Comparison of ENCODE assay signal across 24 cellular contexts in genomic region chr20:48124181-48124782, GRCh38.
A peak's percentile ranks its signal among the peaks of the same experiment; 100 is the strongest.
DNase-seq lines count a peak whose midpoint lies in the region; ATAC-seq, FAIRE-seq and TF ChIP-seq lines count a peak whose summit lies in the region.
"Had no signal": no experiment of that assay in that cellular context is flagged by ENCODE, and none has a peak within 500 bp of the region (broad histone marks: within the 10 kb centered on the region; RNA-seq: fewer than 3 reads in every experiment).

No MANE protein-coding gene starts in this region.

- H3K14ac ChIP-seq in neuronal stem cell (ENCODE audit: low read length): no peak overlapping the region

- no peak overlapping the region for H3K9ac ChIP-seq in neuronal stem cell (ENCODE audit: low read depth, low read length, poor library complexity)
- H3K9ac ChIP-seq: BLaER1 treated with 17β-estradiol and CSF1 and Interleukin-3, amounts not matched to agents 10 nM and 100 nM; GM23248 had no signal

- peak overlapping the region; percentile 81 for H2BK15ac ChIP-seq in neuronal stem cell (ENCODE audit: low read length)

- no peak overlapping the region for H4K8ac ChIP-seq in neuronal stem cell (ENCODE audit: low read depth, low read length)

- peak; percentile 34 for DNase-seq in activated effector memory CD4-positive, alpha-beta T cell treated with anti-CD3 and anti-CD28 coated beads, Interleukin-2, amount 50 U/mL, for 16 hours
- no peak for DNase-seq in activated effector memory CD4-positive, alpha-beta T cell treated with Interleukin-2 at 50 U/mL for 16 hours
- no peak for DNase-seq in HTR-8/SVneo (ENCODE audit: insufficient read length, low spot score)
- no peak for DNase-seq in neuronal stem cell (ENCODE audit: low spot score)
- no peak for DNase-seq in GM12891 (ENCODE audit: insufficient read length, low spot score)
- DNase-seq in NCI-H1048 (lab: John Stamatoyannopoulos, UW): no peak
- DNase-seq: ACHN; AML-193; BE2C; CD4-positive, alpha-beta T cell; CD8-positive, alpha-beta memory T cell; DMS 273 treated with DMSO at 0.1 percent for 48 hours; DMS79; GF-D8; GM23248; H7; HCEC 1CT had no signal

- no peak overlapping the region for H2BK5ac ChIP-seq in neuronal stem cell (ENCODE audit: low read length)

- H3K27me3 ChIP-seq in neuronal stem cell (ENCODE audit: control insufficient read depth in 3 of 3, insufficient read depth in 3 of 3, low read depth in 1 of 3, low read length in 3 of 3): no peaks in the 10 kb centered on the region
- H3K27me3 ChIP-seq: BE2C; BLaER1 treated with 17β-estradiol and CSF1 and Interleukin-3, amounts not matched to agents 10 nM and 100 nM had no signal

- no peak overlapping the region for H2AFZ ChIP-seq in neuronal stem cell (ENCODE audit: low read length)
- H2AFZ ChIP-seq: GM23248 had no signal

- no peak for TF ChIP-seq POLR2A in GM12891 (IDR thresholded peaks at IDR 0.05; ENCODE audit: low read depth, low read length)

- no peak overlapping the region for H3K4me3 ChIP-seq in neuronal stem cell (ENCODE audit: low read length in 2 of 2)
- H3K4me3 ChIP-seq: BLaER1 treated with 17β-estradiol and CSF1 and Interleukin-3, amounts not matched to agents 10 nM and 100 nM; GM23248 had no signal

- peak overlapping the region; percentile 36 for H2AK5ac ChIP-seq in neuronal stem cell (ENCODE audit: low read depth, low read length)

- H4K91ac ChIP-seq in neuronal stem cell (ENCODE audit: low read depth, low read length, poor library complexity): peak overlapping the region; percentile 12

- H3K4me1 ChIP-seq in neuronal stem cell (ENCODE audit: control insufficient read depth in 2 of 2, insufficient read depth in 1 of 2, low read depth in 1 of 2, low read length in 2 of 2): peaks cover 6 to 10% of the 10 kb centered on the region in 2 donors
- H3K4me1 ChIP-seq: BE2C had no signal

- H3K79me1 ChIP-seq in neuronal stem cell (ENCODE audit: low read depth, low read length): no peaks in the 10 kb centered on the region

- peak overlapping the region; percentile 48 for H3K18ac ChIP-seq in neuronal stem cell (ENCODE audit: low read length)

- no peak overlapping the region for H2BK12ac ChIP-seq in neuronal stem cell (ENCODE audit: low read length)

- ATAC-seq in GM21381 (IDR thresholded peaks at IDR 0.05; ENCODE audit: unreplicated experiment): no peak

- peaks cover 1 to 4% of the 10 kb centered on the region in 2 donors for H3K9me3 ChIP-seq in neuronal stem cell (replicated peaks in 1 of 2; ENCODE audit: control insufficient read depth in 2 of 2, insufficient read depth in 1 of 2, low read depth in 1 of 2, low read length in 2 of 2)
- H3K9me3 ChIP-seq: BE2C; BLaER1 treated with 17β-estradiol and CSF1 and Interleukin-3, amounts not matched to agents 10 nM and 100 nM had no signal

- no peak overlapping the region for H3K4me2 ChIP-seq in neuronal stem cell (ENCODE audit: insufficient read depth, low read length, poor library complexity, severe bottlenecking)
- H3K4me2 ChIP-seq: BLaER1 treated with 17β-estradiol and CSF1 and Interleukin-3, amounts not matched to agents 10 nM and 100 nM had no signal

- H3K23ac ChIP-seq in neuronal stem cell (ENCODE audit: low read depth, low read length, poor library complexity): no peak overlapping the region

- H3K4ac ChIP-seq in neuronal stem cell (ENCODE audit: low read length): no peak overlapping the region

- H3K27ac ChIP-seq in neuronal stem cell (replicated peaks; ENCODE audit: low read length): no peak overlapping the region
- H3K27ac ChIP-seq: 22Rv1; BLaER1 treated with 17β-estradiol and CSF1 and Interleukin-3, amounts not matched to agents 10 nM and 100 nM; GM23248 had no signal

- no peaks in the 10 kb centered on the region for H3K36me3 ChIP-seq in neuronal stem cell (replicated peaks in 1 of 2; ENCODE audit: control insufficient read depth in 2 of 2, insufficient read depth in 2 of 2, low read length in 2 of 2)
- H3K36me3 ChIP-seq: BE2C; BLaER1 treated with 17β-estradiol and CSF1 and Interleukin-3, amounts not matched to agents 10 nM and 100 nM had no signal

- WGBS in neuronal stem cell (ENCODE audit: extremely low coverage in 2 of 2, insufficient read length in 2 of 2, insufficient replicate concordance in 1 of 2), 2 donors: no CpG with 5 or more reads among the region's 14 CpGs

- H2BK120ac ChIP-seq in neuronal stem cell (ENCODE audit: low read depth, low read length): no peak overlapping the region

- FAIRE-seq in HTR-8/SVneo (lab: Jason Lieb, UNC) (peak; percentile 36), GM12891 (lab: Jason Lieb, UNC) (no peak)
- FAIRE-seq: A204.1, D721Med, GM12892, H1 had no signal

TF ChIP-seq in GM12891, 5 proteins besides CTCF, POLR2A, EP300 and RAD21:
- TF ChIP-seq POU2F2 (IDR thresholded peaks at IDR 0.05; ENCODE audit: low read depth, low read length) (no peak), SPI1 (IDR thresholded peaks at IDR 0.05; ENCODE audit: low read depth, low read length) (no peak), POLR2AphosphoS5 (IDR thresholded peaks at IDR 0.05; ENCODE audit: low read depth, low read length) (no peak), TAF1 (IDR thresholded peaks at IDR 0.05; ENCODE audit: low read depth, low read length) (no peak), PAX5 (IDR thresholded peaks at IDR 0.05; ENCODE audit: insufficient read depth, low read length, severe bottlenecking) (no peak)
